8 cellular contexts compared by ENCODE assay signal in genomic region chr1:150151291-150152181, GRCh38. TPM values are rescaled to one million over a fixed set of nuclear protein-coding genes. Genes with fewer than 3 reads are reported as not detected.
A peak's percentile ranks its signal among the peaks of the same experiment; 100 is the strongest.
DNase-seq lines count a peak whose midpoint lies in the region; ATAC-seq and TF ChIP-seq lines count a peak whose summit lies in the region.

No MANE protein-coding gene starts in this region.

- peak; percentile 68 for ATAC-seq in CD4-positive, alpha-beta T cell (ENCODE audit: poor library complexity)
- peak; percentile 34 for ATAC-seq in left ventricle myocardium superior
- no peak for ATAC-seq in GM18861 (IDR thresholded peaks at IDR 0.05; ENCODE audit: unreplicated experiment)
- no peak for ATAC-seq in GM19397 (IDR thresholded peaks at IDR 0.05; ENCODE audit: unreplicated experiment)

- POLR2A ChIA-PET in CD4-positive, alpha-beta T cell (lab: Charles Lee), result interaction anchor here (0.5 to 6.1 kb wide), 18 partner anchors 10 to 264 kb away, joined by 3 to 104 read pairs (median 6); partner anchors contain the start of genes RPRD2 and VPS45

- intact Hi-C loops in CD4-positive, alpha-beta T cell (cut with DNase I, micrococcal nuclease), result loop anchor here (1.0 to 2.0 kb wide), 2 partner anchors 14 to 43 kb away; no protein-coding TSS in a partner anchor
- intact Hi-C loops in left ventricle myocardium superior (cut with micrococcal nuclease), result no loop called here

- CTCF ChIA-PET in CD4-positive, alpha-beta T cell (lab: Charles Lee), result interaction anchor here (0.6 to 1.3 kb wide), 5 partner anchors 11 to 1442 kb away, joined by 3 to 6 read pairs (median 4); no protein-coding TSS in a partner anchor

- TF ChIP-seq CTCF in CD4-positive, alpha-beta T cell (IDR thresholded peaks at IDR 0.05), result no peak

- H3K27ac ChIP-seq in CD4-positive, alpha-beta T cell (ENCODE audit: low read depth, low read length), result peak overlapping the region; percentile 82

- no peaks in the 10 kb centered on the region for H3K27me3 ChIP-seq in CD4-positive, alpha-beta T cell (ENCODE audit: control insufficient read depth, insufficient read depth, low read length)
- no peaks in the 10 kb centered on the region for H3K27me3 ChIP-seq in MG63

- peak; percentile 48 to 81 (median 76) for DNase-seq in CD4-positive, alpha-beta T cell
- DNase-seq in MG63 (no peak), left ventricle myocardium superior (peak; percentile 50), NOMO-1 (lab: John Stamatoyannopoulos, UW; ENCODE audit: unreplicated experiment in 2 of 2) (no peak)
- peak; percentile 54 for DNase-seq in activated T-helper 9 cell treated with anti-CD3 and anti-CD28 coated beads, Interleukin-2, amount 50 U/mL, for 16 hours (ENCODE audit: low read depth)
- peak; percentile 63 for DNase-seq in stimulated activated CD4-positive, alpha-beta T cell treated with anti-CD3 and anti-CD28 coated beads, Interleukin-15, amount 100 ng/mL, for 24 hours

- peaks cover 56% of the 10 kb centered on the region for H3K36me3 Mint-ChIP-seq in CD4-positive, alpha-beta T cell (ENCODE audit: low read depth)

- H3K27ac Mint-ChIP-seq in CD4-positive, alpha-beta T cell, result peak overlapping the region; percentile 96

- H3K4me1 Mint-ChIP-seq in CD4-positive, alpha-beta T cell (ENCODE audit: low read depth), result peaks cover 80% of the 10 kb centered on the region

- H3K4me3 Mint-ChIP-seq in CD4-positive, alpha-beta T cell, result peak overlapping the region; percentile 94

- H3K36me3 ChIP-seq in MG63, result peaks cover 6% of the 10 kb centered on the region

- peak overlapping the region; percentile 79 for H3K4me3 ChIP-seq in MG63

- no peaks in the 10 kb centered on the region for H3K27me3 Mint-ChIP-seq in CD4-positive, alpha-beta T cell

- H3K9me3 ChIP-seq in CD4-positive, alpha-beta T cell (ENCODE audit: control insufficient read depth, low read length), result no peaks in the 10 kb centered on the region
- H3K9me3 ChIP-seq in MG63, result no peaks in the 10 kb centered on the region

- H3K9me3 Mint-ChIP-seq in CD4-positive, alpha-beta T cell, result no peaks in the 10 kb centered on the region

RNA-seq across cellular contexts. Expression of gene PLEKHO1, which starts 1.8 kb away (rescaled TPM):
- 100 to 1,000 TPM in 1 of 2 experiments, 10 to 100 TPM in 1; 97.6 to 110 TPM for total RNA-seq in CD4-positive, alpha-beta T cell
- 9.9 and 15.8 TPM in 2 replicates for total RNA-seq in MG63 (2014; rRNA removed; shearing (Covaris generic); ENCODE audit: low replicate concordance)
- total RNA-seq in left ventricle myocardium superior, result 44.3 TPM

Comparison
In these comparisons a context has a peak if more than half of its experiments do, and no peak if none do; other contexts are left out.
1. ATAC-seq: peak in CD4-positive, alpha-beta T cell (single experiment) and left ventricle myocardium superior (single experiment); none in GM18861 (single experiment) and GM19397 (single experiment).
2. DNase-seq: peak in CD4-positive, alpha-beta T cell (10 of 10), activated T-helper 9 cell treated with anti-CD3 and anti-CD28 coated beads, Interleukin-2, amount 50 U/mL, for 16 hours (single experiment), left ventricle myocardium superior (single experiment) and stimulated activated CD4-positive, alpha-beta T cell treated with anti-CD3 and anti-CD28 coated beads, Interleukin-15, amount 100 ng/mL, for 24 hours (single experiment); none in MG63 (single experiment) and NOMO-1 (0 of 2).